Comparison of ENCODE assay signal across 10 cellular contexts in genomic region chrX:106894978-106895452, GRCh38. TPM values are rescaled to one million over a fixed set of nuclear protein-coding genes. Genes with fewer than 3 reads are reported as not detected.
DNase-seq lines count a peak whose midpoint lies in the region; ATAC-seq and TF ChIP-seq lines count a peak whose summit lies in the region.
"Had no signal": no experiment of that assay in that cellular context is flagged by ENCODE, and none has a peak within 500 bp of the region (broad histone marks: within the 10 kb centered on the region; RNA-seq: fewer than 3 reads in every experiment).

No MANE protein-coding gene starts in this region.

- no peaks in the 10 kb centered on the region for H3K36me3 ChIP-seq in lower lobe of right lung
- no peaks in the 10 kb centered on the region for H3K36me3 ChIP-seq in gastroesophageal sphincter

- no peaks in the 10 kb centered on the region for H3K36me3 Mint-ChIP-seq in activated T-helper 17 cell treated with anti-CD3 and anti-CD28 coated beads, Interleukin-2, amount 50 U/mL, for 72 hours (ENCODE audit: low read depth)

- no peak for TF ChIP-seq CTCF in AG10803 (conservative IDR thresholded peaks at IDR 0.05; ENCODE audit: low read length)
- TF ChIP-seq CTCF in lower lobe of right lung (IDR thresholded peaks at IDR 0.05), result no peak
- TF ChIP-seq CTCF in gastroesophageal sphincter (IDR thresholded peaks at IDR 0.05), result no peak

- H3K9me3 ChIP-seq in lower lobe of right lung (no peaks in the 10 kb centered on the region), gastroesophageal sphincter (no peaks in the 10 kb centered on the region)

- H3K4me3 ChIP-seq in AG10803 (ENCODE audit: low read length) (no peak overlapping the region), lower lobe of right lung (no peak overlapping the region), gastroesophageal sphincter (no peak overlapping the region)
- H3K4me3 ChIP-seq: dorsolateral prefrontal cortex had no signal

- H3K27ac Mint-ChIP-seq in activated T-helper 17 cell treated with anti-CD3 and anti-CD28 coated beads, Interleukin-2, amount 50 U/mL, for 72 hours, result no peak overlapping the region

- no peaks in the 10 kb centered on the region for H3K4me1 Mint-ChIP-seq in activated T-helper 17 cell treated with anti-CD3 and anti-CD28 coated beads, Interleukin-2, amount 50 U/mL, for 72 hours

- H3K4me3 Mint-ChIP-seq in activated T-helper 17 cell treated with anti-CD3 and anti-CD28 coated beads, Interleukin-2, amount 50 U/mL, for 72 hours, result no peak overlapping the region

- no peaks in the 10 kb centered on the region for H3K27me3 Mint-ChIP-seq in activated T-helper 17 cell treated with anti-CD3 and anti-CD28 coated beads, Interleukin-2, amount 50 U/mL, for 72 hours

- peak; percentile 59 for DNase-seq in AG10803 (ENCODE audit: low read depth)
- DNase-seq in HS-27A (ENCODE audit: low read depth), result peak; percentile 49
- DNase-seq in astrocyte of the hippocampus (ENCODE audit: low read depth, low spot score), result peak; percentile 77
- no peak for DNase-seq in lower lobe of right lung
- no peak for DNase-seq in NCI-H2171 (lab: John Stamatoyannopoulos, UW)
- no peak for DNase-seq in HUDEP-2 (lab: John Stamatoyannopoulos, UW; ENCODE audit: unreplicated experiment in 76 of 76)
- DNase-seq: KG1 had no signal

- no peaks in the 10 kb centered on the region for H3K9me3 Mint-ChIP-seq in activated T-helper 17 cell treated with anti-CD3 and anti-CD28 coated beads, Interleukin-2, amount 50 U/mL, for 72 hours

- intact Hi-C loops in lower lobe of right lung (cut with DNase I), result no loop called here

- H3K27ac ChIP-seq in lower lobe of right lung (no peak overlapping the region), gastroesophageal sphincter (peak overlapping the region in 1 of 4 donors; percentile 39)
- H3K27ac ChIP-seq: dorsolateral prefrontal cortex had no signal

- TF ChIP-seq POLR2A in gastroesophageal sphincter (IDR thresholded peaks at IDR 0.05), result no peak

- no peaks in the 10 kb centered on the region for H3K27me3 ChIP-seq in lower lobe of right lung (ENCODE audit: low read depth)
- no peaks in the 10 kb centered on the region for H3K27me3 ChIP-seq in gastroesophageal sphincter

- WGBS in gastroesophageal sphincter (ENCODE audit: low coverage in 1 of 2), 2 donors, result no CpG with 5 or more reads among the region's 3 CpGs

- ATAC-seq in lower lobe of right lung, result peak; percentile 53 to 62
- no peak for ATAC-seq in activated T-helper 17 cell treated with anti-CD3 and anti-CD28 coated beads, Interleukin-2, amount 50 U/mL, for 72 hours (replicated peaks)
- no peak for ATAC-seq in gastroesophageal sphincter

- H3K4me1 ChIP-seq in lower lobe of right lung (no peaks in the 10 kb centered on the region), gastroesophageal sphincter (peaks cover 0 to 14% (median 0%) of the 10 kb centered on the region in 3 donors)

- no peak for TF ChIP-seq EP300 in gastroesophageal sphincter (IDR thresholded peaks at IDR 0.05)

RNA-seq across cellular contexts. Expression of gene RIPPLY1, which starts 8.1 kb away (rescaled TPM):
- not detected for total RNA-seq in lower lobe of right lung
- not detected for total RNA-seq in activated T-helper 17 cell treated with anti-CD3 and anti-CD28 coated beads, Interleukin-2, amount 50 U/mL, for 72 hours
- total RNA-seq in gastroesophageal sphincter, result not detected

RNA-seq across cellular contexts. Expression of gene CLDN2, which starts 25.2 kb away (rescaled TPM):
- total RNA-seq in lower lobe of right lung, result not detected
- not detected for total RNA-seq in activated T-helper 17 cell treated with anti-CD3 and anti-CD28 coated beads, Interleukin-2, amount 50 U/mL, for 72 hours
- total RNA-seq in gastroesophageal sphincter, result not detected

Comparison
In these comparisons a context has a peak if more than half of its experiments do, and no peak if none do; other contexts are left out.
1. DNase-seq: peak in AG10803 (single experiment), HS-27A (single experiment) and astrocyte of the hippocampus (single experiment); none in lower lobe of right lung (single experiment), NCI-H2171 (single experiment) and HUDEP-2 (0 of 76).
2. ATAC-seq: peak in lower lobe of right lung (2 of 2); none in activated T-helper 17 cell treated with anti-CD3 and anti-CD28 coated beads, Interleukin-2, amount 50 U/mL, for 72 hours (single experiment) and gastroesophageal sphincter (single experiment).